8 cellular contexts compared by ENCODE assay signal in genomic region chr3:195259564-195260285, GRCh38. TPM values are rescaled to one million over a fixed set of nuclear protein-coding genes. Genes with fewer than 3 reads are reported as not detected.
DNase-seq lines count a peak whose midpoint lies in the region; ATAC-seq and TF ChIP-seq lines count a peak whose summit lies in the region.

No MANE protein-coding gene starts in this region.

- CTCF ChIA-PET in PC-3 (lab: Charles Lee), result interaction anchor here (1.1 to 1.5 kb wide), 2 partner anchors 577 to 588 kb away, joined by 5 to 10 read pairs (median 10); partner anchors contain the start of gene LSG1

- TF ChIP-seq CTCF in DND-41 (IDR thresholded peaks at IDR 0.05; ENCODE audit: borderline replicate concordance, extremely low read depth, low read length, poor library complexity, severe bottlenecking), result peak; percentile 86
- peak; percentile 46 for TF ChIP-seq CTCF in PC-3 (conservative IDR thresholded peaks at IDR 0.05; ENCODE audit: low read depth, low read length)
- TF ChIP-seq CTCF in fibroblast of lung (conservative IDR thresholded peaks at IDR 0.05 in 1 of 2, IDR thresholded peaks at IDR 0.05 in 1 of 2; ENCODE audit: low read depth in 1 of 2, low read length in 2 of 2), result no peak
- peak; percentile 71 for TF ChIP-seq CTCF in natural killer cell (IDR thresholded peaks at IDR 0.05)

- H3K9me3 Mint-ChIP-seq in natural killer cell, result no peaks in the 10 kb centered on the region

- POLR2A ChIA-PET in PC-3 (lab: Charles Lee; ENCODE audit: unreplicated experiment), result no interaction called here

- H3K9ac ChIP-seq in DND-41 (ENCODE audit: low read depth, low read length), result peak overlapping the region; percentile 57
- H3K9ac ChIP-seq in PC-3 (ENCODE audit: low read length), result peak overlapping the region; percentile 84
- H3K9ac ChIP-seq in fibroblast of lung (ENCODE audit: insufficient read depth, low read length), result peak overlapping the region; percentile 89

- peaks cover 14 to 23% of the 10 kb centered on the region in 2 donors for H3K4me1 Mint-ChIP-seq in natural killer cell

- H4K20me1 ChIP-seq in DND-41 (ENCODE audit: insufficient read depth, low read length) (peaks cover 91% of the 10 kb centered on the region), PC-3 (ENCODE audit: low read length) (no peaks in the 10 kb centered on the region), fibroblast of lung (ENCODE audit: control insufficient read depth, extremely low read depth, insufficient read depth, low read length) (no peaks in the 10 kb centered on the region)

- no peaks in the 10 kb centered on the region for H3K36me3 Mint-ChIP-seq in natural killer cell

- H3K4me2 ChIP-seq in DND-41 (ENCODE audit: insufficient read depth, low read length) (peak overlapping the region; percentile 99), PC-3 (ENCODE audit: low read length) (peak overlapping the region; percentile 99), fibroblast of lung (ENCODE audit: extremely low read depth, insufficient read depth, low read length) (peak overlapping the region; percentile 81)

- peak overlapping the region; percentile 8 to 66; a peak in 3 of 4 replicates for H3K4me3 ChIP-seq in DND-41 (ENCODE audit: low read depth in 1 of 2, low read length in 2 of 2)
- peak overlapping the region; percentile 60 for H3K4me3 ChIP-seq in Jurkat, Clone E6-1 (ENCODE audit: low read length)
- peak overlapping the region; percentile 92 for H3K4me3 ChIP-seq in PC-3 (ENCODE audit: low read length)
- peak overlapping the region; percentile 26 to 77 (median 58) for H3K4me3 ChIP-seq in fibroblast of lung (replicated peaks in 1 of 4; ENCODE audit: control extremely low read depth in 1 of 4, insufficient read depth in 1 of 4, low read depth in 3 of 4, low read length in 4 of 4)

- no peaks in the 10 kb centered on the region for H3F3A ChIP-seq in PC-3 (ENCODE audit: low read length, unreplicated experiment)

- H3K4me1 ChIP-seq in DND-41 (ENCODE audit: insufficient read depth, low read length) (peaks cover 23% of the 10 kb centered on the region), PC-3 (ENCODE audit: insufficient read depth, low read length) (peaks cover 16% of the 10 kb centered on the region), fibroblast of lung (ENCODE audit: control insufficient read depth, extremely low read depth, insufficient read depth, low read length) (peaks cover 14% of the 10 kb centered on the region)

- BruUV-seq in PC-3 (replicated peaks; lab: Mats Ljungman, UMichigan), result TSS peak; percentile 64

- H3K9me3 ChIP-seq in DND-41 (ENCODE audit: insufficient read depth, low read length, severe bottlenecking) (no peaks in the 10 kb centered on the region), PC-3 (ENCODE audit: low read length) (no peaks in the 10 kb centered on the region), fibroblast of lung (ENCODE audit: control insufficient read depth, insufficient read depth, low read depth, low read length) (no peaks in the 10 kb centered on the region)

- DNase-seq in DND-41, result peak; percentile 92
- DNase-seq in Jurkat, Clone E6-1 (ENCODE audit: low read depth, low spot score), result peak; percentile 65
- DNase-seq in PC-3, result peak; percentile 91
- DNase-seq in activated T-helper 1 cell treated with Interleukin-2 at 50 U/mL for 16 hours (ENCODE audit: low read depth), result peak; percentile 81
- peak; percentile 91 to 93 for DNase-seq in fibroblast of lung (ENCODE audit: low read depth in 2 of 2)
- peak; percentile 91 for DNase-seq in natural killer cell
- peak; percentile 72 to 84 (median 80) for DNase-seq in stimulated activated naive CD4-positive, alpha-beta T cell (lab: John Stamatoyannopoulos, UW)

- peak overlapping the region; percentile 55; the same call in 1 of the 2 replicates for H3K27ac ChIP-seq in DND-41 (ENCODE audit: low read length)
- peak overlapping the region; percentile 73 for H3K27ac ChIP-seq in PC-3 (ENCODE audit: low read length)
- peak overlapping the region; percentile 90 for H3K27ac ChIP-seq in fibroblast of lung (ENCODE audit: insufficient read depth, low read length)

- ATAC-seq in DND-41 (ENCODE audit: insufficient read depth, low read depth) (peak; percentile 85), GM21619 (IDR thresholded peaks at IDR 0.05; ENCODE audit: unreplicated experiment) (peak; percentile 66), PC-3 (peak; percentile 74), natural killer cell (peak; percentile 86 to 95 (median 89))

- peak overlapping the region; percentile 72 for H3K4me3 Mint-ChIP-seq in natural killer cell

- no peaks in the 10 kb centered on the region for H3K36me3 ChIP-seq in DND-41 (ENCODE audit: insufficient read depth, low read length)
- H3K36me3 ChIP-seq in PC-3 (ENCODE audit: low read depth, low read length), result no peaks in the 10 kb centered on the region
- no peaks in the 10 kb centered on the region for H3K36me3 ChIP-seq in fibroblast of lung (ENCODE audit: control insufficient read depth, insufficient read depth, low read length)

- H3K27me3 ChIP-seq in DND-41 (ENCODE audit: insufficient read depth, low read length, poor library complexity) (no peaks in the 10 kb centered on the region), PC-3 (ENCODE audit: low read length) (no peaks in the 10 kb centered on the region), fibroblast of lung (ENCODE audit: control insufficient read depth, insufficient read depth, low read length) (no peaks in the 10 kb centered on the region)

- H2AFZ ChIP-seq in DND-41 (ENCODE audit: low read depth, low read length) (peak overlapping the region; percentile 70), PC-3 (ENCODE audit: low read length) (peak overlapping the region; percentile 67), fibroblast of lung (ENCODE audit: low read length) (no peak overlapping the region)

- H3K79me2 ChIP-seq in DND-41 (ENCODE audit: insufficient read depth, low read length) (peaks cover 13% of the 10 kb centered on the region; the same call in 1 of the 2 replicates), PC-3 (ENCODE audit: low read length) (peaks cover 64% of the 10 kb centered on the region), fibroblast of lung (ENCODE audit: control insufficient read depth, insufficient read depth, low read length) (peaks cover 8% of the 10 kb centered on the region)

- no peaks in the 10 kb centered on the region for H3K27me3 Mint-ChIP-seq in natural killer cell (ENCODE audit: low read depth in 2 of 2)

- H3K9me2 ChIP-seq in PC-3 (replicated peaks; ENCODE audit: low read length), result no peaks in the 10 kb centered on the region

- intact Hi-C loops in PC-3 (cut with micrococcal nuclease), result loop anchor here (1.0 to 10.0 kb wide), 10 partner anchors 105 to 587 kb away; partner anchors contain the start of gene LSG1
- intact Hi-C loops in natural killer cell (cut with micrococcal nuclease), result loop anchor here (1.0 to 10.0 kb wide), 5 partner anchors 12 to 775 kb away; partner anchors contain the start of genes ATP13A3, LSG1 and XXYLT1

- peak overlapping the region; percentile 83 to 84 for H3K27ac Mint-ChIP-seq in natural killer cell

RNA-seq across cellular contexts. Expression of gene XXYLT1, which starts 11.2 kb away (rescaled TPM):
- polyA plus RNA-seq in Jurkat, Clone E6-1 (2012; ENCODE audit: insufficient read depth, insufficient read length), result 9.9 TPM
- total RNA-seq in PC-3 (2014; rRNA removed) (25.5 and 27.8 TPM in 2 replicates), fibroblast of lung (8.2 and 12.4 TPM in 2 replicates), natural killer cell (10 to 100 TPM in 2 of 3 donors, 1 to 10 TPM in 1; 8.7 to 13.6 (median 10.2) TPM)
- 15.9 and 18.5 TPM in 2 replicates for polyA plus RNA-seq in fibroblast of lung
- 13.9 and 15.2 TPM in 2 replicates for polyA plus RNA-seq in fibroblast of lung (2012)
- polyA minus RNA-seq in fibroblast of lung (ENCODE audit: low replicate concordance), result 9.6 and 12.1 TPM in 2 replicates

Comparison
In these comparisons a context has a peak if more than half of its experiments do, and no peak if none do; other contexts are left out.
1. Peak in every context shown above with its lines: DNase-seq, ATAC-seq, H3K4me3 ChIP-seq and H3K27ac ChIP-seq.
2. H3K4me3 ChIP-seq: peak in every context shown above with its lines; median percentile 92 in PC-3; 60 in Jurkat, Clone E6-1; 58 in fibroblast of lung; 37 in DND-41.
3. CTCF ChIP-seq: peak in DND-41 (single experiment), PC-3 (single experiment) and natural killer cell (single experiment); none in fibroblast of lung (0 of 2).